ENCODE assay signal across 24 cellular contexts in the genomic region with DNA sequence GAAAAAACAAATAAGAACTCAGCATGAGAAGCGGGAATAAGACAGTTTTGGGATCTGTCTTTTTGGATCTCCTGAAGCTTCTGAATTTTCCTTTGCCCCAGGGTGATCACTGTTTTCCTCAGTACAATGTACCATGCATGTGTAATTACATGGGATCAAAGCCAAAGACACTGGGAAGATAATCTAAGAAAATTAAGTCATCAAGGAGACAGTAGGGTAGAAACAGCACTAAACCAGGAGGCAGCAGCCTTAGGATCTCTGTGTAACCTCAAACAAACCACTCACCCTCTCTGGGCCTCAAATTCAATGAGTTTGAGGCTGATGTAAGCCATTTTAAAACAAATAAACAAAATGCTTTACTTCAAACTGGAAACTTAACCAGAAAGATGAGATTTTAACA.
DNase-seq lines count a peak whose midpoint lies in the region; ATAC-seq and TF ChIP-seq lines count a peak whose summit lies in the region.
"Had no signal": no experiment of that assay in that cellular context is flagged by ENCODE, and none has a peak within 500 bp of the region (broad histone marks: within the 10 kb centered on the region; RNA-seq: fewer than 3 reads in every experiment).

No MANE protein-coding gene starts in this region.

- CTCF ChIA-PET in A673 (lab: Charles Lee), result no interaction called here
- CTCF ChIA-PET in activated B cell treated with CpG ODN at 0.5 μM for 24 hours (lab: Charles Lee), result interaction anchor here (1.3 to 1.6 kb wide), 4 partner anchors 15 to 255 kb away, joined by 3 to 7 read pairs (median 4); no protein-coding TSS in a partner anchor

- H3K9me3 Mint-ChIP-seq in activated B cell treated with CpG ODN at 0.5 μM for 24 hours (no peaks in the 10 kb centered on the region), type B pancreatic cell (no peaks in the 10 kb centered on the region)
- H3K9me3 Mint-ChIP-seq: activated naive CD8-positive, alpha-beta T cell treated with anti-CD3 and anti-CD28 coated beads, Interleukin-2, amount 10 ng/mL, durations not matched to agents 7 days and 5 days; activated T-cell treated with anti-CD3 and anti-CD28 coated beads, Interleukin-2, amount 50 U/mL, for 24 hours; GM23338; T-helper 2 cell treated with Interferon-gamma antibody and Interleukin-4, amounts not matched to agents 5 μg/mL and 100 μg/mL, for 36 hours had no signal

- TF ChIP-seq CTCF in A673 (conservative IDR thresholded peaks at IDR 0.05; ENCODE audit: low read depth, low read length) (no peak), activated B cell treated with CpG ODN at 0.5 μM for 24 hours (IDR thresholded peaks at IDR 0.05) (no peak), foreskin fibroblast (IDR thresholded peaks at IDR 0.05; ENCODE audit: low read depth, low read length) (no peak), stomach (IDR thresholded peaks at IDR 0.05) (no peak), type B pancreatic cell (conservative IDR thresholded peaks at IDR 0.05) (no peak)

- H4K20me1 ChIP-seq in GM23248 (ENCODE audit: insufficient read depth), result no peaks in the 10 kb centered on the region

- peak overlapping the region; percentile 84 for H3K27ac Mint-ChIP-seq in activated B cell treated with CpG ODN at 0.5 μM for 24 hours
- no peak overlapping the region for H3K27ac Mint-ChIP-seq in type B pancreatic cell
- H3K27ac Mint-ChIP-seq: activated CD8-positive, alpha-beta T cell treated with anti-CD3 and anti-CD28 coated beads, Interleukin-2, amount 10 ng/mL, durations not matched to agents 7 days and 5 days; GM23338 had no signal

- no peak for TF ChIP-seq POLR2A in stomach (IDR thresholded peaks at IDR 0.05)

- H3K36me3 Mint-ChIP-seq in activated B cell treated with CpG ODN at 0.5 μM for 24 hours (ENCODE audit: low read depth) (peaks cover 74% of the 10 kb centered on the region), type B pancreatic cell (peaks cover 3% of the 10 kb centered on the region)

- H3K79me2 ChIP-seq in GM23248 (ENCODE audit: insufficient read depth), result peaks cover 24% of the 10 kb centered on the region

- POLR2A ChIA-PET in A673 (lab: Charles Lee; ENCODE audit: low non-redundant PET), result no interaction called here
- POLR2A ChIA-PET in activated B cell treated with CpG ODN at 0.5 μM for 24 hours (lab: Charles Lee), result interaction anchor here (0.7 to 4.9 kb wide), 6 partner anchors 10 to 162 kb away, joined by 3 to 97 read pairs (median 9); a partner anchor contains a TSS

- H3K27ac ChIP-seq in A673 (ENCODE audit: low read depth, low read length, poor library complexity, severe bottlenecking) (no peak overlapping the region), GM23248 (no peak overlapping the region), stomach (peak overlapping the region in 1 of 5 donors; percentile 4)
- H3K27ac ChIP-seq: brain microvascular endothelial cell, colonic mucosa, lower lobe of right lung, suprapubic skin had no signal

- no peak for TF ChIP-seq EP300 in stomach (IDR thresholded peaks at IDR 0.05)

- ATAC-seq in activated B cell treated with CpG ODN at 0.5 μM for 24 hours (ENCODE audit: low read depth), result no peak
- no peak for ATAC-seq in GM21381 (IDR thresholded peaks at IDR 0.05; ENCODE audit: unreplicated experiment)
- ATAC-seq: activated CD8-positive, alpha-beta T cell treated with anti-CD3 and anti-CD28 coated beads, Interleukin-2, amount 10 ng/mL, durations not matched to agents 7 days and 5 days; GM23338; lower lobe of right lung had no signal

- no peaks in the 10 kb centered on the region for H3K36me3 ChIP-seq in A673 (ENCODE audit: insufficient read depth, low read length, poor library complexity, severe bottlenecking)
- H3K36me3 ChIP-seq in GM23248 (ENCODE audit: low read depth), result peaks cover 7% of the 10 kb centered on the region; the same call in 1 of the 2 replicates
- peaks cover 0 to 8% (median 2%) of the 10 kb centered on the region in 4 donors for H3K36me3 ChIP-seq in stomach
- H3K36me3 ChIP-seq: colonic mucosa had no signal

- WGBS in GM23248 (ENCODE audit: low coverage in 1 of 2, low lambda C conversion rate in 2 of 2, missing lambda C conversion rate in 2 of 2), 2 experiments, result 100% methylated on average over 1 of the region's 1 CpG
- WGBS in stomach, 5 donors, result 94 to 100% (median 98%) methylated on average over 1 of the region's 1 CpG

- H3K27me3 Mint-ChIP-seq in activated B cell treated with CpG ODN at 0.5 μM for 24 hours (no peaks in the 10 kb centered on the region), type B pancreatic cell (no peaks in the 10 kb centered on the region)
- H3K27me3 Mint-ChIP-seq: activated naive CD8-positive, alpha-beta T cell treated with anti-CD3 and anti-CD28 coated beads, Interleukin-2, amount 10 ng/mL, durations not matched to agents 7 days and 5 days; activated T-cell treated with anti-CD3 and anti-CD28 coated beads, Interleukin-2, amount 50 U/mL, for 24 hours had no signal

- no peak overlapping the region for H2AFZ ChIP-seq in GM23248
- H2AFZ ChIP-seq: GM23338 had no signal

- H3F3A ChIP-seq in GM23248 (ENCODE audit: insufficient read depth), result no peaks in the 10 kb centered on the region

- H3K4me1 ChIP-seq in A673 (ENCODE audit: insufficient read depth, low read length, poor library complexity, severe bottlenecking) (peaks cover 10% of the 10 kb centered on the region), GM23248 (ENCODE audit: insufficient read depth) (peaks cover 16% of the 10 kb centered on the region; the same call in 1 of the 2 replicates), stomach (peaks cover 0 to 49% (median 26%) of the 10 kb centered on the region in 4 donors)
- H3K4me1 ChIP-seq: colonic mucosa had no signal

- H3K9me2 ChIP-seq in GM23248 (ENCODE audit: insufficient read depth), result no peaks in the 10 kb centered on the region

- BruUV-seq in A673 (replicated peaks; lab: Mats Ljungman, UMichigan), result no TSS peak

- H3K4me3 ChIP-seq in A673 (ENCODE audit: low read depth, low read length, poor library complexity, severe bottlenecking) (no peak overlapping the region), GM23248 (no peak overlapping the region), foreskin fibroblast (ENCODE audit: low read depth in 1 of 2, low read length in 2 of 2) (no peak overlapping the region), stomach (no peak overlapping the region)
- H3K4me3 ChIP-seq: colonic mucosa, GM23338, lower lobe of right lung, suprapubic skin had no signal

- in situ Hi-C loops in GM23248 (cut with MboI), result no loop called here

- no peaks in the 10 kb centered on the region for H3K9me3 ChIP-seq in A673 (ENCODE audit: low read depth, low read length, poor library complexity, severe bottlenecking)
- H3K9me3 ChIP-seq in GM23248 (ENCODE audit: low read depth), result no peaks in the 10 kb centered on the region
- no peaks in the 10 kb centered on the region for H3K9me3 ChIP-seq in stomach
- H3K9me3 ChIP-seq: colonic mucosa, lower lobe of right lung, suprapubic skin had no signal

- H3K4me1 Mint-ChIP-seq in activated B cell treated with CpG ODN at 0.5 μM for 24 hours, result peaks cover 85% of the 10 kb centered on the region
- H3K4me1 Mint-ChIP-seq in type B pancreatic cell (ENCODE audit: unreplicated experiment), result peaks cover 41% of the 10 kb centered on the region

- H3K27me3 ChIP-seq in A673 (replicated peaks; ENCODE audit: insufficient read depth, low read depth, low read length, poor library complexity) (no peaks in the 10 kb centered on the region), GM23248 (replicated peaks; ENCODE audit: insufficient read depth) (no peaks in the 10 kb centered on the region), stomach (no peaks in the 10 kb centered on the region)
- H3K27me3 ChIP-seq: brain microvascular endothelial cell, colonic mucosa, suprapubic skin had no signal

- intact Hi-C loops in A673 (cut with micrococcal nuclease; ENCODE audit: unreplicated experiment), result no loop called here
- intact Hi-C loops in activated B cell treated with CpG ODN at 0.5 μM for 24 hours (cut with micrococcal nuclease), result loop anchor here (5.0 kb wide), 1 partner anchor 43 kb away; no protein-coding TSS in a partner anchor
- intact Hi-C loops in stomach (cut with DNase I; ENCODE audit: low total_unique reads), result no loop called here

- DNase-seq in A673 (ENCODE audit: low spot score) (peak; percentile 30), GM23248 (peak; percentile 25), activated B cell treated with CpG ODN at 0.5 μM for 24 hours (no peak), foreskin fibroblast (peak; percentile 30 to 65), stomach (no peak), type B pancreatic cell (ENCODE audit: extremely low spot score, unreplicated experiment) (no peak), UCSD-AML1 (lab: John Stamatoyannopoulos, UW; ENCODE audit: unreplicated experiment) (no peak)
- DNase-seq: activated CD4-positive, CD25-positive, alpha-beta regulatory T cell; activated CD8-positive, alpha-beta T cell treated with anti-CD3 and anti-CD28 coated beads, Interleukin-2, amount 10 ng/mL, durations not matched to agents 7 days and 5 days; activated naive CD8-positive, alpha-beta T cell treated with anti-CD3 and anti-CD28 coated beads, Interleukin-2, amount 10 ng/mL, durations not matched to agents 7 days and 5 days; activated T-cell treated with anti-CD3 and anti-CD28 coated beads, Interleukin-2, amount 50 U/mL, for 24 hours; brain microvascular endothelial cell; C1 segment of cervical spinal cord; colonic mucosa; GDM1; lower lobe of right lung; MV-4-11; NCI-H1694 treated with DMSO at 0.1 percent for 48 hours; NCI-H774; nucleus accumbens had no signal

- peak overlapping the region; percentile 66 for H3K4me3 Mint-ChIP-seq in activated B cell treated with CpG ODN at 0.5 μM for 24 hours
- H3K4me3 Mint-ChIP-seq in type B pancreatic cell, result no peak overlapping the region
- H3K4me3 Mint-ChIP-seq: activated CD8-positive, alpha-beta T cell treated with anti-CD3 and anti-CD28 coated beads, Interleukin-2, amount 10 ng/mL, durations not matched to agents 7 days and 5 days; activated naive CD8-positive, alpha-beta T cell treated with anti-CD3 and anti-CD28 coated beads, Interleukin-2, amount 10 ng/mL, durations not matched to agents 7 days and 5 days; activated T-cell treated with anti-CD3 and anti-CD28 coated beads, Interleukin-2, amount 50 U/mL, for 24 hours; GM23338; T-helper 2 cell treated with Interferon-gamma antibody and Interleukin-4, amounts not matched to agents 5 μg/mL and 100 μg/mL, for 36 hours had no signal

- no peak overlapping the region for H3K4me2 ChIP-seq in GM23248 (ENCODE audit: unreplicated experiment)
- H3K4me2 ChIP-seq: GM23338 had no signal

- no peak overlapping the region for H3K9ac ChIP-seq in GM23248

Comparison
In these comparisons a context has a peak if more than half of its experiments do, and no peak if none do; other contexts are left out.
1. DNase-seq: peak in A673 (single experiment), GM23248 (single experiment) and foreskin fibroblast (2 of 2); none in activated B cell treated with CpG ODN at 0.5 μM for 24 hours (single experiment), stomach (single experiment), type B pancreatic cell (single experiment) and UCSD-AML1 (single experiment).